In the genomic region with DNA sequence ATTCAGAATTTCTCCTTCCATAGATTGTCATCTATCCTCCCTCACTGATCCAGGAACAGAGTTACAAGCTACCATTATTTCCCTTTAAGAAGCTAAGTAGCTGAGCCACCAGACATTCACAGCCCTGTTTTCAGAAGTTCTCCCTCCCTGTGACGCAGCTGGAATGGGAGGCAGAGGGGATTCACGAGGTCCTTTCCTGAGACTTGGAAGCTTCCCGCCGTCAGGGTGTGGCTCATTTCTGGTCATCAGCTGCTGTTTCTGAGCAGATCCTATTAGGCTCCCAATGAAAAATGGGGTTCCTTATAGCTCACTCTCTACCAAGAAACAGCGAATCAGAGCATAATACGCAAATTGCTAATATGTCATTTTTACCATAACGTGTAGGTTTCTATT, we compare ENCODE assay signal across 13 cellular contexts.
"Had no signal": no experiment of that assay in that cellular context is flagged by ENCODE, and none has a peak within 500 bp of the region (broad histone marks: within the 10 kb centered on the region; RNA-seq: fewer than 3 reads in every experiment).

No MANE protein-coding gene starts in this region.

- H3K27me3 Mint-ChIP-seq: activated naive CD4-positive, alpha-beta T cell treated with anti-CD3 and anti-CD28 coated beads, Interleukin-2, amount 50 U/mL, for 24 hours; T-helper 17 cell had no signal

- H3K27ac Mint-ChIP-seq: activated naive CD4-positive, alpha-beta T cell treated with anti-CD3 and anti-CD28 coated beads, Interleukin-2, amount 50 U/mL, for 24 hours; endodermal cell; T-helper 17 cell had no signal

- H3K4me3 ChIP-seq: prostate gland had no signal

- H3K9me3 ChIP-seq: prostate gland had no signal

- H3K9me3 Mint-ChIP-seq: activated naive CD4-positive, alpha-beta T cell treated with anti-CD3 and anti-CD28 coated beads, Interleukin-2, amount 50 U/mL, for 24 hours; endodermal cell had no signal

- H3K4me1 ChIP-seq: prostate gland had no signal

- H3K4me1 Mint-ChIP-seq: activated naive CD4-positive, alpha-beta T cell treated with anti-CD3 and anti-CD28 coated beads, Interleukin-2, amount 50 U/mL, for 24 hours had no signal

- H3K4me3 Mint-ChIP-seq: activated naive CD4-positive, alpha-beta T cell treated with anti-CD3 and anti-CD28 coated beads, Interleukin-2, amount 50 U/mL, for 24 hours; brain; endodermal cell; T-helper 17 cell had no signal

- H3K27ac ChIP-seq: prostate gland had no signal

- ATAC-seq: stimulated activated naive CD8-positive, alpha-beta T cell treated with anti-CD3 and anti-CD28 coated beads, Interleukin-15, Interleukin-2, amounts not matched to agents 100 U/mL and 50 U/mL, for 24 hours; T-helper 17 cell had no signal

- H3K36me3 Mint-ChIP-seq: activated naive CD4-positive, alpha-beta T cell treated with anti-CD3 and anti-CD28 coated beads, Interleukin-2, amount 50 U/mL, for 24 hours; brain had no signal

- DNase-seq: activated CD4-positive, alpha-beta T cell treated with anti-CD3 and anti-CD28 coated beads, Interleukin-2, amount 50 U/mL, for 1 hour; activated T-cell treated with anti-CD3 and anti-CD28 coated beads, Interleukin-2, amount 50 U/mL, for 1 hour; amniotic stem cell; endodermal cell; erythroblast; mesendoderm; stimulated activated CD4-positive, alpha-beta T cell treated with anti-CD3 and anti-CD28 coated beads, Interleukin-4, amount 100 ng/mL, for 1 hour; stimulated activated CD8-positive, alpha-beta memory T cell treated with anti-CD3 and anti-CD28 coated beads, Interleukin-4, amount 100 ng/mL, for 48 hours; stimulated activated naive CD8-positive, alpha-beta T cell treated with anti-CD3 and anti-CD28 coated beads, Interleukin-15, Interleukin-2, amounts not matched to agents 100 U/mL and 50 U/mL, for 24 hours; T-helper 17 cell had no signal

- H3K36me3 ChIP-seq: prostate gland had no signal
